28 cellular contexts compared by ENCODE assay signal in the genomic region with DNA sequence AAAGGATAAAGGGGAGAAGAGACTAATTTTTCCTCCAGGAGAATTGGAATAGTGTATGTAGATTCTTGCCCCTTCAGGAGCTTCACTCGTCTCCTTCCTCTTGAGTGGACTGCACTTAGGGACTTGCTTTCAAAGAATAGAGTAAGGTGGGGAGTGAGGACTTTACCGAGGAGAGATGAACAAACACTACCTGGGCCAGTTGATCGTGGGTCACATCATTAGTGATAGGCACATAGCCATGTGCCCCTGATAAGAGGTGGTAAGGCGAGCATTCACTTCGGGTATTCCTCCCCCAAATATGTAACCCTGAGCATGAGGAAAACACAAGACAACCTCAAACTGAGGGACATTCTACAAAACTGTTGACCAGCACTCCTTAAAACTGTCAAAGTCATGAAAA.
"Had no signal": no experiment of that assay in that cellular context is flagged by ENCODE, and none has a peak within 500 bp of the region (broad histone marks: within the 10 kb centered on the region; RNA-seq: fewer than 3 reads in every experiment).

No MANE protein-coding gene starts in this region.

- DNase-seq: activated CD4-positive, alpha-beta T cell treated with anti-CD3 and anti-CD28 coated beads for 1 hour; activated CD4-positive, alpha-beta T cell treated with anti-CD3 and anti-CD28 coated beads, Interleukin-2, amount 50 U/mL, for 1 hour; activated CD8-positive, alpha-beta memory T cell treated with anti-CD3 and anti-CD28 coated beads, Interleukin-2, amount 50 U/mL, for 4 hours; activated effector memory CD4-positive, alpha-beta T cell treated with Interleukin-2 at 50 U/mL for 16 hours; activated naive CD4-positive, alpha-beta T cell treated with Interleukin-2 at 50 U/mL for 16 hours; activated T-cell treated with anti-CD3 and anti-CD28 coated beads, Interleukin-2, amount 50 U/mL, for 48 hours; colonic mucosa; effector memory CD4-positive, alpha-beta T cell; left cardiac atrium; left ventricle myocardium superior; mammary epithelial cell; naive B cell; nephron progenitor cell; pancreas; retina; SK-N-SH; stimulated activated CD4-positive, alpha-beta T cell treated with anti-CD3 and anti-CD28 coated beads, Interleukin-12 subunit alpha, Interleukin-12 subunit beta, amount 100 ng/mL, for 4 hours; stimulated activated CD4-positive, alpha-beta T cell treated with anti-CD3 and anti-CD28 coated beads, Interleukin-4, amount 100 ng/mL, for 24 hours; stimulated activated naive B cell treated with anti-CD40 and anti-IgM and Interleukin-4, amounts not matched to agents 10 μg/mL and 1 μg/mL and 100 μg/mL, for 72 hours; stomach; SW 1271; T-helper 2 cell; thyroid gland; upper lobe of left lung had no signal

- ATAC-seq: gastroesophageal sphincter; left cardiac atrium; left ventricle myocardium superior; pancreas; sciatic nerve; stimulated activated naive B cell treated with anti-CD40 and anti-IgM and Interleukin-4, amounts not matched to agents 10 μg/mL and 1 μg/mL and 100 μg/mL, for 72 hours had no signal

- H3K9me3 Mint-ChIP-seq: mesothelial cell of epicardium; naive B cell; nephron progenitor cell; stimulated activated naive B cell treated with anti-CD40 and anti-IgM and Interleukin-4, amounts not matched to agents 10 μg/mL and 1 μg/mL and 100 μg/mL, for 72 hours had no signal

- FAIRE-seq: keratinocyte, pancreas had no signal

- H3K27ac Mint-ChIP-seq: mesothelial cell of epicardium, nephron progenitor cell had no signal

- H3K27me3 Mint-ChIP-seq: naive B cell; stimulated activated naive B cell treated with anti-CD40 and anti-IgM and Interleukin-4, amounts not matched to agents 10 μg/mL and 1 μg/mL and 100 μg/mL, for 72 hours had no signal

- H3K4me3 Mint-ChIP-seq: mesothelial cell of epicardium; naive B cell; nephron progenitor cell; stimulated activated naive B cell treated with anti-CD40 and anti-IgM and Interleukin-4, amounts not matched to agents 10 μg/mL and 1 μg/mL and 100 μg/mL, for 72 hours had no signal

- H3K4me1 Mint-ChIP-seq: mesothelial cell of epicardium, naive B cell, nephron progenitor cell had no signal
